17 cellular contexts compared by ENCODE assay signal in the genomic region with DNA sequence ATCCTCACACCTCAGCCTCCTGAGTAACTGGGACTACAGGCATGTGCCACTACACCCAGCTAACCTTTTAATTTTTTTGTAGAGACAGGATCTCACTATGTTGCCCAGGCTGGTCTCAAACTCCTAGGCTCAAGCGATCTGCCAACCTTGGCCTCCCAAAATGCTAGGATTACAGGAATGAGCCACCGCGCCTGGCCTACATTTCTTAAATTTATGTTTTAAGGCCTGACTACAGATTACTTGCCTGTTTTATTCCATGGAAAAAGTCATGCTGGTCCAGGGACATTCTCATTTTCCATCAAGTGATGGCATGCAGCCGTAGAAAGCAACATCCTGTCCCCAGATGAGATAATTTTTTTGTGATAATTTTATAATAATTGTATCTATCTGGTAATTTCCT. TPM values are rescaled to one million over a fixed set of nuclear protein-coding genes. Genes with fewer than 3 reads are reported as not detected.
DNase-seq lines count a peak whose midpoint lies in the region; ATAC-seq and TF ChIP-seq lines count a peak whose summit lies in the region.
"Had no signal": no experiment of that assay in that cellular context is flagged by ENCODE, and none has a peak within 500 bp of the region (broad histone marks: within the 10 kb centered on the region; RNA-seq: fewer than 3 reads in every experiment).

No MANE protein-coding gene starts in this region.

- H3K27ac Mint-ChIP-seq in activated naive CD4-positive, alpha-beta T cell treated with anti-CD3 and anti-CD28 coated beads, Interleukin-2, amount 10 ng/mL, durations not matched to agents 7 days and 5 days, result no peak overlapping the region
- H3K27ac Mint-ChIP-seq: activated naive CD8-positive, alpha-beta T cell treated with anti-CD3 and anti-CD28 coated beads, Interleukin-2, amount 10 ng/mL, durations not matched to agents 7 days and 5 days had no signal

- H3K27me3 Mint-ChIP-seq in activated naive CD4-positive, alpha-beta T cell treated with anti-CD3 and anti-CD28 coated beads, Interleukin-2, amount 10 ng/mL, durations not matched to agents 7 days and 5 days, result peaks cover 58% of the 10 kb centered on the region

- H3K4me1 ChIP-seq in HEK293 (ENCODE audit: control insufficient read depth, insufficient read depth, low read length) (no peaks in the 10 kb centered on the region), colonic mucosa (peaks cover 46% of the 10 kb centered on the region), lung (ENCODE audit: control insufficient read depth in 2 of 2, insufficient read depth in 2 of 2, low read length in 2 of 2) (peaks cover 8 to 40% of the 10 kb centered on the region in 2 donors), subcutaneous abdominal adipose tissue (ENCODE audit: control insufficient read depth in 5 of 5, insufficient read depth in 5 of 5, low read length in 5 of 5) (peaks cover 2 to 59% (median 51%) of the 10 kb centered on the region in 5 donors)

- intact Hi-C loops in colonic mucosa (cut with DNase I), result no loop called here

- H3K4me1 Mint-ChIP-seq in activated naive CD4-positive, alpha-beta T cell treated with anti-CD3 and anti-CD28 coated beads, Interleukin-2, amount 10 ng/mL, durations not matched to agents 7 days and 5 days, result peaks cover 4% of the 10 kb centered on the region

- POLR2A ChIA-PET in HEK293 (lab: Yijun Ruan, JAX), result no interaction called here

- H3K36me3 Mint-ChIP-seq in activated naive CD4-positive, alpha-beta T cell treated with anti-CD3 and anti-CD28 coated beads, Interleukin-2, amount 10 ng/mL, durations not matched to agents 7 days and 5 days, result no peaks in the 10 kb centered on the region
- H3K36me3 Mint-ChIP-seq: activated naive CD8-positive, alpha-beta T cell treated with anti-CD3 and anti-CD28 coated beads, Interleukin-2, amount 10 ng/mL, durations not matched to agents 7 days and 5 days had no signal

- H3K4me3 Mint-ChIP-seq in activated naive CD4-positive, alpha-beta T cell treated with anti-CD3 and anti-CD28 coated beads, Interleukin-2, amount 10 ng/mL, durations not matched to agents 7 days and 5 days, result no peak overlapping the region
- H3K4me3 Mint-ChIP-seq: activated naive CD8-positive, alpha-beta T cell treated with anti-CD3 and anti-CD28 coated beads, Interleukin-2, amount 10 ng/mL, durations not matched to agents 7 days and 5 days; activated T-cell treated with anti-CD3 and anti-CD28 coated beads, Interleukin-2, amount 50 U/mL, for 4 hours; effector memory CD8-positive, alpha-beta T cell had no signal

- 89 to 93% methylated on average over 4 of the region's 4 CpGs for WGBS in lung, 2 donors

- H3K27me3 ChIP-seq in colonic mucosa (no peaks in the 10 kb centered on the region), lung (ENCODE audit: control insufficient read depth, insufficient read depth) (no peaks in the 10 kb centered on the region), subcutaneous abdominal adipose tissue (ENCODE audit: control insufficient read depth in 5 of 5, insufficient read depth in 4 of 5, low read length in 5 of 5) (peaks cover 0 to 13% (median under 1%) of the 10 kb centered on the region in 5 donors)

- H3K4me3 ChIP-seq in HEK293 (ENCODE audit: low read depth, low read length) (no peak overlapping the region), colonic mucosa (no peak overlapping the region), lung (no peak overlapping the region), subcutaneous abdominal adipose tissue (ENCODE audit: low read depth in 1 of 5, low read length in 5 of 5) (no peak overlapping the region)
- H3K4me3 ChIP-seq: cardiac muscle cell had no signal

- H3K36me3 ChIP-seq in HEK293 (ENCODE audit: control insufficient read depth in 2 of 2, insufficient read depth in 1 of 2, low read length in 2 of 2) (peaks cover 0 to 3% of the 10 kb centered on the region in 2 experiments; a peak in 2 of 3 replicates), colonic mucosa (no peaks in the 10 kb centered on the region), lung (ENCODE audit: control insufficient read depth in 2 of 2, insufficient read depth in 2 of 2, low read length in 2 of 2) (peaks cover 0 to 3% of the 10 kb centered on the region in 2 donors), subcutaneous abdominal adipose tissue (ENCODE audit: control insufficient read depth in 5 of 5, insufficient read depth in 5 of 5, low read length in 5 of 5) (no peaks in the 10 kb centered on the region)
- H3K36me3 ChIP-seq: cardiac muscle cell had no signal

- no peak for ATAC-seq in lung (ENCODE audit: insufficient read depth, low FRiP score)
- ATAC-seq: activated T-cell treated with anti-CD3 and anti-CD28 coated beads, Interleukin-2, amount 50 U/mL, for 4 hours; effector memory CD8-positive, alpha-beta T cell; Panc1 had no signal

- H3K9me3 ChIP-seq in HEK293 (ENCODE audit: control insufficient read depth, insufficient read depth, low read depth, low read length) (no peaks in the 10 kb centered on the region), colonic mucosa (no peaks in the 10 kb centered on the region), lung (ENCODE audit: control insufficient read depth in 2 of 2, insufficient read depth in 1 of 2, low read length in 1 of 2) (no peaks in the 10 kb centered on the region), subcutaneous abdominal adipose tissue (ENCODE audit: control insufficient read depth in 5 of 5, low read length in 5 of 5) (no peaks in the 10 kb centered on the region)

- H3K27ac ChIP-seq in HEK293 (ENCODE audit: extremely low read depth, low read depth, low read length) (no peak overlapping the region), colonic mucosa (peak overlapping the region; percentile 92), lung (ENCODE audit: low read depth in 1 of 2, low read length in 1 of 2) (peak overlapping the region; percentile 49), subcutaneous abdominal adipose tissue (ENCODE audit: low read depth, low read length) (peak overlapping the region; percentile 47)
- H3K27ac ChIP-seq: cardiac muscle cell had no signal

- TF ChIP-seq CTCF in HEK293 (tag by site-specific recombination; IDR thresholded peaks at IDR 0.05) (no peak), colonic mucosa (IDR thresholded peaks at IDR 0.05) (no peak), lung (IDR thresholded peaks at IDR 0.05; ENCODE audit: control extremely low read depth, extremely low read depth) (no peak)

- peak overlapping the region in 1 of 2 donors; percentile 75 for H3K9ac ChIP-seq in colonic mucosa (ENCODE audit: low read depth in 2 of 2, low read length in 2 of 2)
- H3K9ac ChIP-seq in subcutaneous abdominal adipose tissue (ENCODE audit: low read length in 5 of 5), result no peak overlapping the region

- CTCF ChIA-PET in HEK293 (lab: Yijun Ruan, JAX), result no interaction called here
- CTCF ChIA-PET in activated naive CD4-positive, alpha-beta T cell treated with anti-CD3 and anti-CD28 coated beads, Interleukin-2, amount 10 ng/mL, durations not matched to agents 7 days and 5 days (lab: Charles Lee), result interaction anchor here (0.7 to 4.9 kb wide), 3 partner anchors 11 to 72 kb away, joined by 3 to 30 read pairs (median 3); no protein-coding TSS in a partner anchor

- H3K9me3 Mint-ChIP-seq in activated naive CD4-positive, alpha-beta T cell treated with anti-CD3 and anti-CD28 coated beads, Interleukin-2, amount 10 ng/mL, durations not matched to agents 7 days and 5 days, result no peaks in the 10 kb centered on the region
- H3K9me3 Mint-ChIP-seq: activated naive CD8-positive, alpha-beta T cell treated with anti-CD3 and anti-CD28 coated beads, Interleukin-2, amount 10 ng/mL, durations not matched to agents 7 days and 5 days; activated T-cell treated with anti-CD3 and anti-CD28 coated beads, Interleukin-2, amount 50 U/mL, for 4 hours; effector memory CD8-positive, alpha-beta T cell had no signal

- DNase-seq in colonic mucosa (no peak), lung (ENCODE audit: low spot score) (no peak), HT-29 (ENCODE audit: low spot score) (no peak), COLO668 (lab: John Stamatoyannopoulos, UW; ENCODE audit: unreplicated experiment) (no peak), NOMO-1 treated with dmso at 0.1 percent for 144 hours (lab: John Stamatoyannopoulos, UW; ENCODE audit: unreplicated experiment) (no peak)
- no peak for DNase-seq in activated naive CD4-positive, alpha-beta T cell treated with anti-CD3 and anti-CD28 coated beads, Interleukin-2, amount 10 ng/mL, durations not matched to agents 7 days and 5 days
- DNase-seq: activated CD4-positive, alpha-beta T cell treated with anti-CD3 and anti-CD28 coated beads, Interleukin-2, amount 50 U/mL, for 48 hours; activated naive CD8-positive, alpha-beta T cell treated with anti-CD3 and anti-CD28 coated beads, Interleukin-2, amount 10 ng/mL, durations not matched to agents 7 days and 5 days; activated T-cell treated with anti-CD3 and anti-CD28 coated beads, Interleukin-2, amount 50 U/mL, for 4 hours; effector memory CD8-positive, alpha-beta T cell; foreskin fibroblast; NCI-H1048; stimulated activated CD4-positive, alpha-beta T cell treated with anti-CD3 and anti-CD28 coated beads, Interleukin-4, amount 100 ng/mL, for 4 hours had no signal

TF ChIP-seq in HEK293, 187 proteins besides CTCF, POLR2A, EP300 and RAD21:
- TF ChIP-seq, protein P1, sequence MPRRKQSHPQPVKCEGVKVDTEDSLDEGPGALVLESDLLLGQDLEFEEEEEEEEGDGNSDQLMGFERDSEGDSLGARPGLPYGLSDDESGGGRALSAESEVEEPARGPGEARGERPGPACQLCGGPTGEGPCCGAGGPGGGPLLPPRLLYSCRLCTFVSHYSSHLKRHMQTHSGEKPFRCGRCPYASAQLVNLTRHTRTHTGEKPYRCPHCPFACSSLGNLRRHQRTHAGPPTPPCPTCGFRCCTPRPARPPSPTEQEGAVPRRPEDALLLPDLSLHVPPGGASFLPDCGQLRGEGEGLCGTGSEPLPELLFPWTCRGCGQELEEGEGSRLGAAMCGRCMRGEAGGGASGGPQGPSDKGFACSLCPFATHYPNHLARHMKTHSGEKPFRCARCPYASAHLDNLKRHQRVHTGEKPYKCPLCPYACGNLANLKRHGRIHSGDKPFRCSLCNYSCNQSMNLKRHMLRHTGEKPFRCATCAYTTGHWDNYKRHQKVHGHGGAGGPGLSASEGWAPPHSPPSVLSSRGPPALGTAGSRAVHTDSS (tag by site-specific recombination; IDR thresholded peaks at IDR 0.05), result no peak
- TF ChIP-seq ZNF529 (tag by site-specific recombination; IDR thresholded peaks at IDR 0.05; ENCODE audit: insufficient replicate concordance), result no peak
- TF ChIP-seq ZNF121 (tag by site-specific recombination; IDR thresholded peaks at IDR 0.05), result 0 out of 2 replicates have a peak, but pooled peaks have one; percentile 31
- no peak for TF ChIP-seq ZSCAN30 (tag by site-specific recombination; IDR thresholded peaks at IDR 0.05)

RNA-seq across cellular contexts. Expression of a gene that starts 6.1 kb away (rescaled TPM):
- total RNA-seq in colonic mucosa (100 to 1,000 TPM; 589 to 665 TPM), lung (100 to 1,000 TPM; 240 to 406 TPM)
- 100 to 1,000 TPM; 352 to 425 TPM for polyA plus RNA-seq in lung
- total RNA-seq in HT-29 (2014; rRNA removed; shearing (Covaris generic)), result 164 and 169 TPM in 2 replicates
